ENCODE assay signal across 30 cellular contexts in the genomic region with DNA sequence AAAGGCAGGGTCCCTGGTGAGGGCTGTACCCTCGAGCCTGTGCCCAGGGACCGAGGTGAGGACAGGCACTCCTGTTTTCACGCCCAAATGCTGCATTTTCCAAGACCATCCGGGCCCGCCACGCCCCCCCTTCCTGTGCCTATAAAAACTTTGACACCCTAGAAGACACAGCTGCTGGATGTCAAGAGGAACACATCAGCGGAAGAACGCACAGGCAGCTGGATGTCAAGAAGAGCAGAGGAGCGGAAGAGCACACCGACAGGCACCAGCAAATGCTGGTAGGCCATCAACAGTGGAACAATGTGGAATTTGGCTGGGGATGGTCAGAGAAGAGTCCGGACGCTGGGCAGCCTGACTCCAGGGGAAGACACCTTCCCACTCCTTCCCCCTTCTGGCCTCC. TPM values are rescaled to one million over a fixed set of nuclear protein-coding genes. Genes with fewer than 3 reads are reported as not detected.
"Had no signal": no experiment of that assay in that cellular context is flagged by ENCODE, and none has a peak within 500 bp of the region (broad histone marks: within the 10 kb centered on the region; RNA-seq: fewer than 3 reads in every experiment).

No MANE protein-coding gene starts in this region.

- ATAC-seq: left cardiac atrium; left lung; lower lobe of right lung; naive thymus-derived CD8-positive, alpha-beta T cell; sciatic nerve; stimulated activated naive B cell treated with anti-CD40 and anti-IgM and Interleukin-4, amounts not matched to agents 10 μg/mL and 1 μg/mL and 100 μg/mL, for 72 hours; stimulated activated naive CD8-positive, alpha-beta T cell treated with anti-CD3 and anti-CD28 coated beads, Interleukin-15, Interleukin-2, amounts not matched to agents 100 U/mL and 50 U/mL, for 24 hours had no signal

- H3K4me3 ChIP-seq: left lung, lower lobe of right lung, neural progenitor cell, ovary, skin epidermis, stomach, testis, thyroid gland, transverse colon, upper lobe of left lung, vagina had no signal

- H3K27me3 ChIP-seq: left lung, neural progenitor cell, neutrophil, ovary, stomach, testis, thyroid gland, transverse colon, upper lobe of left lung, vagina had no signal

- H3K27ac ChIP-seq: left lung, lower lobe of right lung, neural progenitor cell, neutrophil, ovary, skin epidermis, stomach, testis, thyroid gland, transverse colon, upper lobe of left lung, vagina had no signal

- H3K27ac Mint-ChIP-seq: neural progenitor cell; progenitor cell of endocrine pancreas; stimulated activated naive B cell treated with anti-CD40 and anti-IgM and Interleukin-4, amounts not matched to agents 10 μg/mL and 1 μg/mL and 100 μg/mL, for 72 hours had no signal

- H3K4me3 Mint-ChIP-seq: naive thymus-derived CD8-positive, alpha-beta T cell; nephron; neural progenitor cell; stimulated activated naive B cell treated with anti-CD40 and anti-IgM and Interleukin-4, amounts not matched to agents 10 μg/mL and 1 μg/mL and 100 μg/mL, for 72 hours had no signal

- H3K27me3 Mint-ChIP-seq: naive thymus-derived CD8-positive, alpha-beta T cell; stimulated activated naive B cell treated with anti-CD40 and anti-IgM and Interleukin-4, amounts not matched to agents 10 μg/mL and 1 μg/mL and 100 μg/mL, for 72 hours had no signal

- H3K9me3 ChIP-seq: neutrophil, ovary, testis, thyroid gland, transverse colon, upper lobe of left lung, vagina had no signal

- H3K4me1 ChIP-seq: thyroid gland, vagina had no signal

- H3K36me3 ChIP-seq: left lung, lower lobe of right lung, neural progenitor cell, neutrophil, ovary, stomach, thyroid gland, transverse colon, upper lobe of left lung, vagina had no signal

- DNase-seq: hippocampal formation; kidney glomerular epithelial cell; left cardiac atrium; left lung; lower lobe of right lung; mammary epithelial cell; mesenchymal stem cell; naive thymus-derived CD8-positive, alpha-beta T cell; occipital lobe; ovary; retina; right cardiac atrium; stimulated activated CD4-positive, alpha-beta T cell treated with anti-CD3 and anti-CD28 coated beads, Interleukin-12 subunit alpha, Interleukin-12 subunit beta, amount 100 ng/mL, for 4 hours; stimulated activated CD4-positive, alpha-beta T cell treated with anti-CD3 and anti-CD28 coated beads, Interleukin-15, amount 100 ng/mL, for 24 hours; stimulated activated CD4-positive, alpha-beta T cell treated with anti-CD3 and anti-CD28 coated beads, Interleukin-2, amount 100 ng/mL, for 24 hours; stimulated activated CD4-positive, alpha-beta T cell treated with anti-CD3 and anti-CD28 coated beads, Interleukin-4, amount 100 ng/mL, for 1 hour; stimulated activated naive B cell treated with anti-CD40 and anti-IgM and Interleukin-4, amounts not matched to agents 10 μg/mL and 1 μg/mL and 100 μg/mL, for 72 hours; stimulated activated naive CD8-positive, alpha-beta T cell treated with anti-CD3 and anti-CD28 coated beads, Interleukin-15, Interleukin-2, amounts not matched to agents 100 U/mL and 50 U/mL, for 24 hours; stomach; testis; thyroid gland; transverse colon had no signal

RNA-seq across cellular contexts. Expression of a gene that starts 56.1 kb away (rescaled TPM):
- total RNA-seq: mammary epithelial cell, progenitor cell of endocrine pancreas had no signal
